Comparison of ENCODE assay signal across 27 cellular contexts in genomic region chr9:16654727-16655126, GRCh38.
"Had no signal": no experiment of that assay in that cellular context is flagged by ENCODE, and none has a peak within 500 bp of the region (broad histone marks: within the 10 kb centered on the region; RNA-seq: fewer than 3 reads in every experiment).

No MANE protein-coding gene starts in this region.

- H3K27me3 ChIP-seq: adrenal gland, ascending aorta, brain microvascular endothelial cell, gastroesophageal sphincter, neutrophil, ovary had no signal

- H3K4me3 ChIP-seq: ascending aorta, prostate gland had no signal

- H3K27ac ChIP-seq: ascending aorta, brain microvascular endothelial cell, coronary artery, dorsolateral prefrontal cortex, neutrophil, prostate gland had no signal

- DNase-seq: activated CD4-positive, alpha-beta T cell treated with anti-CD3 and anti-CD28 coated beads for 48 hours; activated CD4-positive, alpha-beta T cell treated with anti-CD3 and anti-CD28 coated beads, Interleukin-2, amount 50 U/mL, for 48 hours; activated CD8-positive, alpha-beta memory T cell treated with anti-CD3 and anti-CD28 coated beads for 24 hours; activated effector memory CD4-positive, alpha-beta T cell treated with anti-CD3 and anti-CD28 coated beads, Interleukin-2, amount 50 U/mL, for 16 hours; activated naive CD4-positive, alpha-beta T cell treated with anti-CD3 and anti-CD28 coated beads for 36 hours; activated naive CD8-positive, alpha-beta T cell treated with anti-CD3 and anti-CD28 coated beads for 36 hours; adrenal gland; brain microvascular endothelial cell; dorsolateral prefrontal cortex; effector memory CD4-positive, alpha-beta T cell; hippocampal formation; immature natural killer cell; kidney; ovary; retina; small intestine; stimulated activated CD4-positive, alpha-beta T cell treated with anti-CD3 and anti-CD28 coated beads, Interleukin-4, amount 100 ng/mL, for 24 hours; T-helper 9 cell had no signal

- FAIRE-seq: kidney, small intestine, TTC549 had no signal

- ATAC-seq: activated CD4-positive, CD25-positive, alpha-beta regulatory T cell treated with anti-CD3 and anti-CD28 coated beads, Interleukin-2, amount 50 U/mL, for 24 hours; natural killer cell treated with Interleukin-12 subunit alpha and Interleukin-12 subunit beta and Interleukin-15 and Interleukin-18, amount 100 ng/mL, for 72 hours; stimulated activated effector memory CD8-positive, alpha-beta T cell treated with anti-CD3 and anti-CD28 coated beads, Interleukin-12 subunit alpha, Interleukin-12 subunit beta, amount 100 ng/mL, for 72 hours had no signal

- H3K36me3 ChIP-seq: adrenal gland, ascending aorta, brain microvascular endothelial cell, gastroesophageal sphincter, neutrophil, ovary, prostate gland had no signal

- H3K9me3 ChIP-seq: adrenal gland, ascending aorta, gastroesophageal sphincter, neutrophil, ovary, prostate gland had no signal

- H3K4me1 ChIP-seq: adrenal gland, ascending aorta, prostate gland had no signal
